ENCODE assay signal across 16 cellular contexts in genomic region chr5:60350794-60351193, GRCh38.
"Had no signal": no experiment of that assay in that cellular context is flagged by ENCODE, and none has a peak within 500 bp of the region (broad histone marks: within the 10 kb centered on the region; RNA-seq: fewer than 3 reads in every experiment).

No MANE protein-coding gene starts in this region.

- ATAC-seq: activated T-cell treated with anti-CD3 and anti-CD28 coated beads, Interleukin-2, amount 50 U/mL, for 72 hours; foreskin keratinocyte; left lobe of liver; stimulated activated naive CD8-positive, alpha-beta T cell treated with anti-CD3 and anti-CD28 coated beads, Interleukin-15, Interleukin-2, amounts not matched to agents 100 U/mL and 50 U/mL, for 24 hours had no signal

- H3K36me3 ChIP-seq: ascending aorta, breast epithelium, right atrium auricular region, vagina had no signal

- H3K9me3 ChIP-seq: ascending aorta, breast epithelium, right atrium auricular region, vagina had no signal

- H3K27ac ChIP-seq: ascending aorta, breast epithelium, epithelial cell of prostate, foreskin keratinocyte, right atrium auricular region, vagina had no signal

- H3K4me3 ChIP-seq: ascending aorta, breast epithelium, lung, right atrium auricular region, vagina had no signal

- H3K4me1 ChIP-seq: ascending aorta, breast epithelium, foreskin keratinocyte, right atrium auricular region, vagina had no signal

- H3K27me3 ChIP-seq: ascending aorta, breast epithelium, foreskin keratinocyte, right atrium auricular region, vagina had no signal

- DNase-seq: activated CD4-positive, alpha-beta T cell treated with anti-CD3 and anti-CD28 coated beads, Interleukin-2, amount 50 U/mL, for 4 hours; activated effector memory CD4-positive, alpha-beta T cell treated with anti-CD3 and anti-CD28 coated beads, Interleukin-2, amount 50 U/mL, for 16 hours; activated T-cell treated with anti-CD3 and anti-CD28 coated beads, Interleukin-2, amount 50 U/mL, for 72 hours; foreskin keratinocyte; hypothalamus; nephron progenitor cell; nucleus accumbens; stimulated activated naive CD8-positive, alpha-beta T cell treated with anti-CD3 and anti-CD28 coated beads, Interleukin-15, Interleukin-2, amounts not matched to agents 100 U/mL and 50 U/mL, for 24 hours; trophoblast cell had no signal
